12 cellular contexts compared by ENCODE assay signal in the genomic region with DNA sequence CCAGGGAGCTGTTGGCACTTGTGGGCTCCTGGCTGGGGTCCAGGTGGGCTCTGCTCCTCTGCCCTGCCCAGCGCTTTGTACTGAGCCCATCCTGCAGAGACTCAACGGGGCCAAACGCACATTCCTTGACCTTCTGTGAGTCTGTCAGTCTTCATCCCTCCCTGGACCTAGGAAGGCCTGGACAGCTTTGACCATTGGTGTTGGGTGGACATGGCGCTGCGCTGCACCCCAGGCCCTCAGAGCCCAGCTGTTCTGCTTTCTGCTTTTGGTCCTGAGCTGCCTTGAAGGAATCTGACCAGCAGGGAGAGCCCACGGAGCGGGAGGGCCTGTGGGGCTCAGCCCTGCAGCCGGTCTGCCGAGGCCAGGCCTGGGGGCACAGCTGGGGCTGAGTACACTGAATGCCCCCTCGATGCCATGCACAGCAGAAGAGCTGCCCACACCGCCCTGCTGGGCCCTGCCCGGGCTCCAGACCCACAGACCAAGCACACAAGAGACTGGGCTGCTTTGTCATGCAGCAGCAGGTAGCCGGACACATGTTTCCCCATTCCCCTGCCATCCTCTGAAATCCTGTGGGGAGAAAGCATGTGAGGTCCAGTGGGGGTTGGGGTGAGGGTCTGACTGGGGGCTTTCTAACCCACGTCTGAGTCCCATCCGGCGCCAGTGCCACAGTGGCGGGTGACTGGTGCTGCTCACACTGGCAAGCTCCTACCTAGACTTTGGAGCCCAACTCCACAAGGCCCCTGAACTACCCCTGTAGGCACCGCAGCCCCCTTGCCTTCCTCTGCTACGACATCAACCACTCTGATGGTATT. TPM values are rescaled to one million over a fixed set of nuclear protein-coding genes. Genes with fewer than 3 reads are reported as not detected.
DNase-seq lines count a peak whose midpoint lies in the region; ATAC-seq and TF ChIP-seq lines count a peak whose summit lies in the region.
"Had no signal": no experiment of that assay in that cellular context is flagged by ENCODE, and none has a peak within 500 bp of the region (broad histone marks: within the 10 kb centered on the region; RNA-seq: fewer than 3 reads in every experiment).

No MANE protein-coding gene starts in this region.

- H3K4me3 Mint-ChIP-seq in GM23338 = no peak overlapping the region

- H3K27ac Mint-ChIP-seq in GM23338 = no peak overlapping the region

- no peak for TF ChIP-seq POLR2A in gastrocnemius medialis (IDR thresholded peaks at IDR 0.05)

- H3K79me2 ChIP-seq in GM23338 (replicated peaks; ENCODE audit: insufficient read depth) = no peaks in the 10 kb centered on the region

- no peak overlapping the region for H2AFZ ChIP-seq in GM23338

- TF ChIP-seq CTCF in AG09309 (IDR thresholded peaks at IDR 0.05; ENCODE audit: control insufficient read depth, insufficient read depth, low read depth, low read length, missing control alignments) = peak; percentile 38
- TF ChIP-seq CTCF in GM23338 (conservative IDR thresholded peaks at IDR 0.05; ENCODE audit: low read depth in 2 of 2) = peak in 1 of 2 experiments; percentile 41; a peak in 2 of 4 replicates
- no peak for TF ChIP-seq CTCF in gastrocnemius medialis (IDR thresholded peaks at IDR 0.05 in 4 of 5, conservative IDR thresholded peaks at IDR 0.05 in 1 of 5)

- DNase-seq in AG09309 (ENCODE audit: low read depth) = no peak
- no peak for DNase-seq in GM23338 (ENCODE audit: low spot score)
- peak; percentile 53 for DNase-seq in iPS-NIHi7 (ENCODE audit: extremely low spot score)
- DNase-seq in NCI-H2107 treated with DMSO at 0.1 percent for 48 hours (lab: John Stamatoyannopoulos, UW; ENCODE audit: unreplicated experiment) = no peak
- DNase-seq in gastrocnemius medialis = no peak
- DNase-seq in effector memory CD4-positive, alpha-beta T cell = no peak
- DNase-seq in NCI-H2227 (lab: John Stamatoyannopoulos, UW; ENCODE audit: unreplicated experiment) = no peak
- DNase-seq: NCI-H2107 had no signal

- no peaks in the 10 kb centered on the region for H3K36me3 ChIP-seq in GM23338 (ENCODE audit: insufficient read depth)
- H3K36me3 ChIP-seq in gastrocnemius medialis = no peaks in the 10 kb centered on the region
- no peaks in the 10 kb centered on the region for H3K36me3 ChIP-seq in effector memory CD4-positive, alpha-beta T cell (ENCODE audit: control insufficient read depth, insufficient read depth, low read length)

- no peaks in the 10 kb centered on the region for H3K9me3 Mint-ChIP-seq in GM23338

- no peaks in the 10 kb centered on the region for H3K4me1 ChIP-seq in GM23338 (ENCODE audit: insufficient read depth)
- no peaks in the 10 kb centered on the region for H3K4me1 ChIP-seq in gastrocnemius medialis
- no peaks in the 10 kb centered on the region for H3K4me1 ChIP-seq in effector memory CD4-positive, alpha-beta T cell (ENCODE audit: control insufficient read depth, insufficient read depth, low read length, poor library complexity, severe bottlenecking)

- no peak overlapping the region for H3K27ac ChIP-seq in GM23338 (ENCODE audit: low read depth)
- H3K27ac ChIP-seq in gastrocnemius medialis = no peak overlapping the region
- no peak overlapping the region for H3K27ac ChIP-seq in effector memory CD4-positive, alpha-beta T cell (ENCODE audit: insufficient read depth, low read length, poor library complexity, severe bottlenecking)
- H3K27ac ChIP-seq: skin epidermis had no signal

- peak; percentile 70 for ATAC-seq in GM23338
- peak; percentile 70 for ATAC-seq in SK-N-SH treated with all-trans-retinoic acid at 6 μM for 48 hours
- ATAC-seq in gastrocnemius medialis = no peak
- ATAC-seq: esophagus mucosa had no signal

- H3K27me3 ChIP-seq in GM23338 (ENCODE audit: insufficient read depth) (no peaks in the 10 kb centered on the region), gastrocnemius medialis (no peaks in the 10 kb centered on the region)
- H3K27me3 ChIP-seq in effector memory CD4-positive, alpha-beta T cell (replicated peaks; ENCODE audit: control insufficient read depth, insufficient read depth, low read length, poor library complexity, severe bottlenecking) = no peaks in the 10 kb centered on the region

- no peaks in the 10 kb centered on the region for H3K36me3 Mint-ChIP-seq in GM23338 (ENCODE audit: low read depth)

- no peaks in the 10 kb centered on the region for H3F3A ChIP-seq in GM23338 (replicated peaks; ENCODE audit: low read depth)

- no peak overlapping the region for H3K4me2 ChIP-seq in GM23338

- H3K9me3 ChIP-seq in gastrocnemius medialis = no peaks in the 10 kb centered on the region
- H3K9me3 ChIP-seq in effector memory CD4-positive, alpha-beta T cell (ENCODE audit: control insufficient read depth, low read length) = no peaks in the 10 kb centered on the region

- no peaks in the 10 kb centered on the region for H3K4me1 Mint-ChIP-seq in GM23338

- in situ Hi-C loops in gastrocnemius medialis (cut with MboI; ENCODE audit: low sequenced_read_pairs in 4 of 4) = no loop called here

- peaks cover 11% of the 10 kb centered on the region for H3K27me3 Mint-ChIP-seq in GM23338 (ENCODE audit: insufficient read depth, low read depth, poor library complexity)

- H3K9me2 ChIP-seq in GM23338 (ENCODE audit: insufficient read depth) = no peaks in the 10 kb centered on the region

- H3K4me3 ChIP-seq in AG09309 (ENCODE audit: control insufficient read depth, low read depth, low read length) (no peak overlapping the region), GM23338 (no peak overlapping the region), gastrocnemius medialis (no peak overlapping the region)
- no peak overlapping the region for H3K4me3 ChIP-seq in effector memory CD4-positive, alpha-beta T cell (ENCODE audit: insufficient read depth, low read depth, low read length, poor library complexity, severe bottlenecking)
- H3K4me3 ChIP-seq: skin epidermis had no signal

- intact Hi-C loops in gastrocnemius medialis (cut with DNase I; ENCODE audit: low total_unique reads) = loop anchor here (10.0 kb wide), 1 partner anchor 70 kb away; no protein-coding TSS in a partner anchor

- no peaks in the 10 kb centered on the region for H4K20me1 ChIP-seq in GM23338 (replicated peaks; ENCODE audit: insufficient read depth)

TF ChIP-seq in GM23338, 12 proteins besides CTCF, POLR2A, EP300 and RAD21 (continues in another document):
- no peak for TF ChIP-seq EZH2phosphoT487 (IDR thresholded peaks at IDR 0.05; ENCODE audit: unreplicated experiment)
- no peak for TF ChIP-seq NANOG (IDR thresholded peaks at IDR 0.05; ENCODE audit: borderline replicate concordance)
- no peak for TF ChIP-seq JUNB (IDR thresholded peaks at IDR 0.05; ENCODE audit: unreplicated experiment)
- no peak for TF ChIP-seq ZNF114 (CRISPR knock-in tag; IDR thresholded peaks at IDR 0.05)
- TF ChIP-seq STAT1 (IDR thresholded peaks at IDR 0.05; ENCODE audit: unreplicated experiment) = no peak
- no peak for TF ChIP-seq ZNF331 (CRISPR knock-in tag; IDR thresholded peaks at IDR 0.05; ENCODE audit: low read depth)

TF ChIP-seq in SK-N-SH treated with all-trans-retinoic acid at 6 μM for 48 hours, 23 proteins besides CTCF, POLR2A, EP300 and RAD21:
- TF ChIP-seq ZFP3 (CRISPR knock-in tag; IDR thresholded peaks at IDR 0.05) (peak; percentile 90; the same call in 1 of the 2 replicates), ESRRG (CRISPR knock-in tag; IDR thresholded peaks at IDR 0.05) (no peak)

RNA-seq across cellular contexts. Expression of gene CCDC188, which starts 24.1 kb away (rescaled TPM):
- not detected in 2 replicates for total RNA-seq in GM23338 (2014; rRNA removed; shearing (Covaris generic))
- polyA plus RNA-seq in GM23338 (2016; fragmentation: Nextera tagmentation; extraction: Ambion mirVana) = not detected in 2 replicates
- total RNA-seq in gastrocnemius medialis = 1 to 10 TPM in 1 of 4 donors, under 1 TPM in 1, not detected in 2; 0.82 to 3.5 TPM
- total RNA-seq: H4 had no signal

RNA-seq across cellular contexts. Expression of gene ZDHHC8, which starts 43.4 kb away (rescaled TPM):
- total RNA-seq in GM23338 (2014; rRNA removed; shearing (Covaris generic)) = 26.1 and 47.6 TPM in 2 replicates
- 13.7 and 22.1 TPM in 2 replicates for polyA plus RNA-seq in GM23338 (2016; fragmentation: Nextera tagmentation; extraction: Ambion mirVana)
- total RNA-seq in gastrocnemius medialis = 10 to 100 TPM in 3 of 4 donors, 1 to 10 TPM in 1; 7.3 to 15.8 (median 12.8) TPM

RNA-seq across cellular contexts. Expression of gene TRMT2A, which starts 58.0 kb away (rescaled TPM):
- 56.4 and 61.3 TPM in 2 replicates for total RNA-seq in GM23338 (2014; rRNA removed; shearing (Covaris generic))
- polyA plus RNA-seq in GM23338 (2016; fragmentation: Nextera tagmentation; extraction: Ambion mirVana) = 41.3 and 42.9 TPM in 2 replicates
- total RNA-seq in gastrocnemius medialis = 10 to 100 TPM; 16.9 to 38.0 (median 28.2) TPM

RNA-seq across cellular contexts. Expression of gene RANBP1, which starts 59.1 kb away (rescaled TPM):
- 987 and 1,206 TPM in 2 replicates for total RNA-seq in GM23338 (2014; rRNA removed; shearing (Covaris generic))
- polyA plus RNA-seq in GM23338 (2016; fragmentation: Nextera tagmentation; extraction: Ambion mirVana) = 988 and 1,014 TPM in 2 replicates
- 100 to 1,000 TPM in 2 of 4 donors, 10 to 100 TPM in 2; 79.4 to 147 (median 120) TPM for total RNA-seq in gastrocnemius medialis

Comparison
In these comparisons a context has a peak if more than half of its experiments do, and no peak if none do; other contexts are left out.
1. ATAC-seq: peak in GM23338 (single experiment) and SK-N-SH treated with all-trans-retinoic acid at 6 μM for 48 hours (single experiment); none in gastrocnemius medialis (0 of 2).